14 cellular contexts compared by ENCODE assay signal in genomic region chr15:25725758-25726157, GRCh38.
"Had no signal": no experiment of that assay in that cellular context is flagged by ENCODE, and none has a peak within 500 bp of the region (broad histone marks: within the 10 kb centered on the region; RNA-seq: fewer than 3 reads in every experiment).

No MANE protein-coding gene starts in this region.

- H3K4me1 Mint-ChIP-seq: activated naive CD8-positive, alpha-beta T cell treated with anti-CD3 and anti-CD28 coated beads, Interleukin-2, amount 50 U/mL, for 24 hours; memory B cell; nephron had no signal

- H3K4me1 ChIP-seq: gastrocnemius medialis, SJCRH30, upper lobe of right lung had no signal

- H3K27me3 ChIP-seq: gastrocnemius medialis, SJCRH30, upper lobe of right lung had no signal

- ATAC-seq: activated naive CD8-positive, alpha-beta T cell treated with anti-CD3 and anti-CD28 coated beads, Interleukin-2, amount 50 U/mL, for 24 hours; gastrocnemius medialis; upper lobe of right lung; WTC11 had no signal

- H3K9me3 ChIP-seq: gastrocnemius medialis, SJCRH30, upper lobe of right lung had no signal

- DNase-seq: activated gamma-delta T cell; activated naive CD4-positive, alpha-beta T cell treated with anti-CD3 and anti-CD28 coated beads, Interleukin-2, amount 50 U/mL, for 16 hours; activated naive CD8-positive, alpha-beta T cell treated with anti-CD3 and anti-CD28 coated beads, Interleukin-2, amount 50 U/mL, for 24 hours; effector CD4-positive, alpha-beta T cell; gastrocnemius medialis; hippocampal formation; SJCRH30; stimulated activated CD4-positive, alpha-beta T cell treated with anti-CD3 and anti-CD28 coated beads, Interleukin-4, amount 100 ng/mL, for 4 hours; T-helper 9 cell; upper lobe of right lung had no signal

- H3K9me3 Mint-ChIP-seq: activated naive CD8-positive, alpha-beta T cell treated with anti-CD3 and anti-CD28 coated beads, Interleukin-2, amount 50 U/mL, for 24 hours; activated T-helper 1 cell treated with anti-CD3 and anti-CD28 coated beads, Interleukin-12 subunit alpha, Interleukin-12 subunit beta, Interleukin-2, Interleukin-4 antibody, amounts not matched to agents 30 ng/mL and 10 ng/mL and 1 ng/mL, durations not matched to agents 14 hours and 24 hours and 36 hours; memory B cell; nephron; WTC11 had no signal

- H3K36me3 ChIP-seq: gastrocnemius medialis, SJCRH30 had no signal

- H3K36me3 Mint-ChIP-seq: memory B cell, WTC11 had no signal

- H3K4me3 ChIP-seq: gastrocnemius medialis, SJCRH30, upper lobe of right lung had no signal

- H3K27ac Mint-ChIP-seq: activated naive CD8-positive, alpha-beta T cell treated with anti-CD3 and anti-CD28 coated beads, Interleukin-2, amount 50 U/mL, for 24 hours; activated T-helper 1 cell treated with anti-CD3 and anti-CD28 coated beads, Interleukin-12 subunit alpha, Interleukin-12 subunit beta, Interleukin-2, Interleukin-4 antibody, amounts not matched to agents 30 ng/mL and 10 ng/mL and 1 ng/mL, durations not matched to agents 14 hours and 24 hours and 36 hours; memory B cell; nephron; WTC11 had no signal

- H3K27ac ChIP-seq: gastrocnemius medialis, SJCRH30, upper lobe of right lung had no signal

- H3K4me3 Mint-ChIP-seq: activated naive CD8-positive, alpha-beta T cell treated with anti-CD3 and anti-CD28 coated beads, Interleukin-2, amount 50 U/mL, for 24 hours; activated T-helper 1 cell treated with anti-CD3 and anti-CD28 coated beads, Interleukin-12 subunit alpha, Interleukin-12 subunit beta, Interleukin-2, Interleukin-4 antibody, amounts not matched to agents 30 ng/mL and 10 ng/mL and 1 ng/mL, durations not matched to agents 14 hours and 24 hours and 36 hours; memory B cell; nephron; WTC11 had no signal
